Comparison of ENCODE assay signal across 1 cellular context in genomic region chr1:44785027-44785376, GRCh38.
TF ChIP-seq lines count a peak whose summit lies in the region.

No MANE protein-coding gene starts in this region.

TF ChIP-seq in GM12878, 131 proteins besides CTCF, POLR2A, EP300 and RAD21 (continues in another document):
- TF ChIP-seq SMAD1 (IDR thresholded peaks at IDR 0.05; ENCODE audit: low read depth, partially characterized antibody): no peak
- no peak for TF ChIP-seq ZBTB40 (IDR thresholded peaks at IDR 0.05; ENCODE audit: borderline replicate concordance)
- no peak for TF ChIP-seq REST (IDR thresholded peaks at IDR 0.05; ENCODE audit: low read depth, low read length)
- TF ChIP-seq IRF5 (IDR thresholded peaks at IDR 0.05; ENCODE audit: borderline replicate concordance): no peak
- no peak for TF ChIP-seq E4F1 (IDR thresholded peaks at IDR 0.05; ENCODE audit: borderline replicate concordance, partially characterized antibody)
- no peak for TF ChIP-seq BCLAF1 (IDR thresholded peaks at IDR 0.05)
- no peak for TF ChIP-seq IRF3 (IDR thresholded peaks at IDR 0.05)
- TF ChIP-seq KLF5 (IDR thresholded peaks at IDR 0.05; ENCODE audit: partially characterized antibody): no peak
- TF ChIP-seq DPF2 (IDR thresholded peaks at IDR 0.05): no peak
- TF ChIP-seq SIX5 (IDR thresholded peaks at IDR 0.05; ENCODE audit: low read depth, low read length, severe bottlenecking): no peak
- TF ChIP-seq SREBF1 (IDR thresholded peaks at IDR 0.05; ENCODE audit: low read length): no peak
- TF ChIP-seq ZBTB33 (IDR thresholded peaks at IDR 0.05): no peak
- TF ChIP-seq CBX3 (IDR thresholded peaks at IDR 0.05; ENCODE audit: borderline replicate concordance, low read depth): no peak
- TF ChIP-seq CUX1 (IDR thresholded peaks at IDR 0.05; ENCODE audit: insufficient replicate concordance, low read depth, low read length): no peak
- no peak for TF ChIP-seq NFXL1 (IDR thresholded peaks at IDR 0.05; ENCODE audit: borderline replicate concordance)
- no peak for TF ChIP-seq USF2 (IDR thresholded peaks at IDR 0.05; ENCODE audit: borderline replicate concordance, low read depth, low read length)
- no peak for TF ChIP-seq EZH2 (IDR thresholded peaks at IDR 0.05; ENCODE audit: borderline replicate concordance, control insufficient read depth, low read depth, low read length)
- no peak for TF ChIP-seq ZBTB11 (CRISPR knock-in tag; IDR thresholded peaks at IDR 0.05)
- TF ChIP-seq MTA2 (IDR thresholded peaks at IDR 0.05; ENCODE audit: low read depth): no peak
